25 cellular contexts compared by ENCODE assay signal in the genomic region with DNA sequence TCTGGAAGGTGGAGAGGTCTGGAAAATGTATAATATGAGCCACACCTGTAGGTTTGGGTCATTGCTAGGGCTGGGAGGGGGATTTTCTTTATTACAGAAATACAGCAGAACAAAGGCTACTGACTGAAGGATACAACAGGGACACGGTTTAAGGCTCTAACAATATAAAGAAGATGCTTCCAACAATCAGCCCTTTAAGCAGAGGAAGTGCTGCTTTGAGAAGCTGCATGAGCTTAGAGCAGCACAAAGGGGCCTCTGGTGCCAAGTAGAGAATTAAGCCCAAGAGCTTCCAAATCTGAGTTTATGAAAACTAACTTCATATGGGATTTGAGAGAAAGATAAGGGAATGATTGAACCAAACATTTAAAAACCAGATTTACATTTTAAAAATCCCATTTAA.
"Had no signal": no experiment of that assay in that cellular context is flagged by ENCODE, and none has a peak within 500 bp of the region (broad histone marks: within the 10 kb centered on the region; RNA-seq: fewer than 3 reads in every experiment).

No MANE protein-coding gene starts in this region.

- H3K9me3 ChIP-seq: colonic mucosa, esophagus squamous epithelium, gastrocnemius medialis, heart right ventricle, left lung, lower lobe of right lung, mucosa of descending colon had no signal

- H3K36me3 Mint-ChIP-seq: mesothelial cell of epicardium, naive B cell had no signal

- H3K27me3 ChIP-seq: colonic mucosa, esophagus squamous epithelium, gastrocnemius medialis, heart right ventricle, left lung had no signal

- DNase-seq: colonic mucosa; cortex of kidney; effector CD8-positive, alpha-beta T cell; effector memory CD8-positive, alpha-beta T cell; endodermal cell; erythroblast; esophagus squamous epithelium; foreskin fibroblast; foreskin melanocyte; gastrocnemius medialis; glutamatergic neuron; head of caudate nucleus; heart right ventricle; hippocampal formation; left cardiac atrium; left lung; left ventricle myocardium superior; lower lobe of right lung; mesenchymal stem cell; mucosa of descending colon; naive B cell had no signal

- H3K9me3 Mint-ChIP-seq: dendritic cell treated with granulocyte-macrophage colony-stimulating factor and Interleukin-4, amounts not matched to agents 40 ng/mL and 50 ng/mL, for 4 days; effector memory CD8-positive, alpha-beta T cell; endodermal cell; mesothelial cell of epicardium had no signal

- H3K4me1 ChIP-seq: colonic mucosa, esophagus squamous epithelium, gastrocnemius medialis, heart right ventricle, left lung, lower lobe of right lung had no signal

- H3K4me1 Mint-ChIP-seq: endodermal cell, mesothelial cell of epicardium, naive B cell had no signal

- H3K4me3 ChIP-seq: colonic mucosa, esophagus squamous epithelium, gastrocnemius medialis, heart right ventricle, left lung, lower lobe of right lung, mucosa of descending colon had no signal

- H3K36me3 ChIP-seq: colonic mucosa, esophagus squamous epithelium, gastrocnemius medialis, heart right ventricle, left lung, lower lobe of right lung had no signal

- H3K27ac ChIP-seq: colonic mucosa, epithelial cell of prostate, esophagus squamous epithelium, gastrocnemius medialis, heart right ventricle, left lung, lower lobe of right lung had no signal

- H3K27ac Mint-ChIP-seq: dendritic cell treated with granulocyte-macrophage colony-stimulating factor and Interleukin-4, amounts not matched to agents 40 ng/mL and 50 ng/mL, for 4 days; effector memory CD8-positive, alpha-beta T cell; endodermal cell; mesothelial cell of epicardium; naive B cell had no signal

- ATAC-seq: effector memory CD8-positive, alpha-beta T cell; esophagus mucosa; gastrocnemius medialis; heart right ventricle; left cardiac atrium; left lung; left ventricle myocardium superior; lower lobe of right lung; mucosa of descending colon had no signal

- H3K4me3 Mint-ChIP-seq: dendritic cell treated with granulocyte-macrophage colony-stimulating factor and Interleukin-4, amounts not matched to agents 40 ng/mL and 50 ng/mL, for 4 days; effector memory CD8-positive, alpha-beta T cell; endodermal cell; mesothelial cell of epicardium; naive B cell had no signal
